In the genomic region with DNA sequence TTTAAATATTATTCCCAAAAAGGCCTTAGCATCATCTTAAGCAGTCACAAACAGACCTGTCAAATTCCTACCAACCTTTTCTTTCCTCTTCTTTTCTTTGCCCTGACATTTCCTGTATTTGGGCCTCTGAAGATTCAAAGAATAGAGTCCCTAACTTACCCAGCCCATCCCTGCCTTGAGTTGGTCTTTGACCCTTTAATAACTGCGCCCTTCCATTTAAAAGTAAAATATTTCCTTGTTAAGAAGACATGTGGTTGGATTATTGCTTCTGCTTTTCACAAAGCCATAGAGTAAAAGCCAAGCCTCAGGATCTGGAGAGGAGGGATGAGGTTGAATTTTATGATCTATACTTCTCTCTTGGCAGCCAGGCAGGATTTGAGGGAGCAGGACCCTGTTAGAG, we compare ENCODE assay signal across 26 cellular contexts. TPM values are rescaled to one million over a fixed set of nuclear protein-coding genes. Genes with fewer than 3 reads are reported as not detected.
DNase-seq lines count a peak whose midpoint lies in the region; ATAC-seq and TF ChIP-seq lines count a peak whose summit lies in the region.
"Had no signal": no experiment of that assay in that cellular context is flagged by ENCODE, and none has a peak within 500 bp of the region (broad histone marks: within the 10 kb centered on the region; RNA-seq: fewer than 3 reads in every experiment).

No MANE protein-coding gene starts in this region.

- no peaks in the 10 kb centered on the region for H3K9me3 Mint-ChIP-seq in activated CD8-positive, alpha-beta memory T cell treated with anti-CD3 and anti-CD28 coated beads, Interleukin-2, amount 10 ng/mL, durations not matched to agents 7 days and 5 days (ENCODE audit: low read depth)
- peaks cover 0 to 2% (median 0%) of the 10 kb centered on the region in 5 experiments for H3K9me3 Mint-ChIP-seq in brain
- no peaks in the 10 kb centered on the region for H3K9me3 Mint-ChIP-seq in activated T-helper 17 cell treated with anti-CD3 and anti-CD28 coated beads, Interleukin-2, amount 50 U/mL, for 72 hours
- H3K9me3 Mint-ChIP-seq: CD8-positive, alpha-beta memory T cell had no signal

- no peak for DNase-seq in activated CD8-positive, alpha-beta memory T cell treated with anti-CD3 and anti-CD28 coated beads, Interleukin-2, amount 10 ng/mL, durations not matched to agents 7 days and 5 days
- DNase-seq in activated CD8-positive, alpha-beta memory T cell treated with anti-CD3 and anti-CD28 coated beads for 24 hours, result no peak
- no peak for DNase-seq in stimulated activated naive CD4-positive, alpha-beta T cell treated with Interleukin-2 at 50 U/mL for 16 hours (lab: John Stamatoyannopoulos, UW)
- DNase-seq: Calu3; CD8-positive, alpha-beta memory T cell; DMS153; GDM1; GM23248; IMR-90; NCI-H1092; NCI-H1436; NCI-H187 treated with DMSO at 0.1 percent for 48 hours; NCI-H226; NCI-H510A treated with DMSO at 0.1 percent for 48 hours; NCI-H748 treated with DMSO at 0.1 percent for 48 hours; PC-9; SIG-M5; SK-N-SH had no signal

- no peaks in the 10 kb centered on the region for H3K27me3 ChIP-seq in mucosa of rectum (ENCODE audit: control insufficient read depth in 2 of 2, insufficient read depth in 2 of 2, low read length in 2 of 2)

- no peak overlapping the region for H3K9ac ChIP-seq in mucosa of rectum (ENCODE audit: low read depth in 1 of 2, low read length in 2 of 2)
- H3K9ac ChIP-seq: GM23248, KMS-11, SK-N-SH had no signal

- peaks cover 18% of the 10 kb centered on the region for H3K27me3 Mint-ChIP-seq in activated CD8-positive, alpha-beta memory T cell treated with anti-CD3 and anti-CD28 coated beads, Interleukin-2, amount 10 ng/mL, durations not matched to agents 7 days and 5 days
- peaks cover 18% of the 10 kb centered on the region for H3K27me3 Mint-ChIP-seq in brain
- H3K27me3 Mint-ChIP-seq in activated T-helper 17 cell treated with anti-CD3 and anti-CD28 coated beads, Interleukin-2, amount 50 U/mL, for 72 hours, result peaks cover 19% of the 10 kb centered on the region

- no peak for ATAC-seq in activated CD8-positive, alpha-beta memory T cell treated with anti-CD3 and anti-CD28 coated beads, Interleukin-2, amount 10 ng/mL, durations not matched to agents 7 days and 5 days
- ATAC-seq in activated T-helper 17 cell treated with anti-CD3 and anti-CD28 coated beads, Interleukin-2, amount 50 U/mL, for 72 hours (replicated peaks), result no peak
- no peak for ATAC-seq in GM18511 (IDR thresholded peaks at IDR 0.05; ENCODE audit: unreplicated experiment)

- H3K36me3 ChIP-seq in mucosa of rectum (ENCODE audit: control insufficient read depth in 2 of 2, insufficient read depth in 2 of 2, low read length in 2 of 2), result no peaks in the 10 kb centered on the region

- H3K4me3 ChIP-seq in mucosa of rectum (ENCODE audit: low read length in 2 of 2), result no peak overlapping the region
- H3K4me3 ChIP-seq: GM23248, PC-9 had no signal

- peak overlapping the region; percentile 30 for H3K27ac Mint-ChIP-seq in activated CD8-positive, alpha-beta memory T cell treated with anti-CD3 and anti-CD28 coated beads, Interleukin-2, amount 10 ng/mL, durations not matched to agents 7 days and 5 days
- peak overlapping the region in 3 of 5 experiments; percentile 36 to 71 (median 51) for H3K27ac Mint-ChIP-seq in brain
- no peak overlapping the region for H3K27ac Mint-ChIP-seq in activated T-helper 17 cell treated with anti-CD3 and anti-CD28 coated beads, Interleukin-2, amount 50 U/mL, for 72 hours

- H3K4me1 ChIP-seq in mucosa of rectum (ENCODE audit: control insufficient read depth in 2 of 2, insufficient read depth in 2 of 2, low read length in 2 of 2), result peaks cover 15 to 18% of the 10 kb centered on the region in 2 donors

- no peaks in the 10 kb centered on the region for H3K4me1 Mint-ChIP-seq in activated CD8-positive, alpha-beta memory T cell treated with anti-CD3 and anti-CD28 coated beads, Interleukin-2, amount 10 ng/mL, durations not matched to agents 7 days and 5 days
- peaks cover 16% of the 10 kb centered on the region for H3K4me1 Mint-ChIP-seq in brain
- no peaks in the 10 kb centered on the region for H3K4me1 Mint-ChIP-seq in activated T-helper 17 cell treated with anti-CD3 and anti-CD28 coated beads, Interleukin-2, amount 50 U/mL, for 72 hours
- H3K4me1 Mint-ChIP-seq: CD8-positive, alpha-beta memory T cell had no signal

- H3K9me3 ChIP-seq in mucosa of rectum (ENCODE audit: control insufficient read depth in 2 of 2, low read length in 2 of 2), result no peaks in the 10 kb centered on the region
- H3K9me3 ChIP-seq: SK-N-SH had no signal

- CTCF ChIA-PET in activated CD8-positive, alpha-beta memory T cell treated with anti-CD3 and anti-CD28 coated beads, Interleukin-2, amount 10 ng/mL, durations not matched to agents 7 days and 5 days (lab: Charles Lee), result no interaction called here

- no peaks in the 10 kb centered on the region for H3K36me3 Mint-ChIP-seq in activated CD8-positive, alpha-beta memory T cell treated with anti-CD3 and anti-CD28 coated beads, Interleukin-2, amount 10 ng/mL, durations not matched to agents 7 days and 5 days
- no peaks in the 10 kb centered on the region for H3K36me3 Mint-ChIP-seq in brain
- H3K36me3 Mint-ChIP-seq in activated T-helper 17 cell treated with anti-CD3 and anti-CD28 coated beads, Interleukin-2, amount 50 U/mL, for 72 hours (ENCODE audit: low read depth), result no peaks in the 10 kb centered on the region

- peak overlapping the region; percentile 46 to 56 for H3K27ac ChIP-seq in mucosa of rectum (ENCODE audit: low read depth in 2 of 2, low read length in 2 of 2)
- H3K27ac ChIP-seq: C4-2B, GM23248, KMS-11, PC-9, RWPE1 had no signal

- no peak for TF ChIP-seq CTCF in brain (conservative IDR thresholded peaks at IDR 0.05)

- H3K4me3 Mint-ChIP-seq in activated CD8-positive, alpha-beta memory T cell treated with anti-CD3 and anti-CD28 coated beads, Interleukin-2, amount 10 ng/mL, durations not matched to agents 7 days and 5 days, result no peak overlapping the region
- no peak overlapping the region for H3K4me3 Mint-ChIP-seq in brain
- H3K4me3 Mint-ChIP-seq in activated T-helper 17 cell treated with anti-CD3 and anti-CD28 coated beads, Interleukin-2, amount 50 U/mL, for 72 hours, result no peak overlapping the region
- H3K4me3 Mint-ChIP-seq: CD8-positive, alpha-beta memory T cell had no signal

RNA-seq across cellular contexts. Expression of a gene that starts 13.2 kb away (rescaled TPM):
- total RNA-seq in activated CD8-positive, alpha-beta memory T cell treated with anti-CD3 and anti-CD28 coated beads, Interleukin-2, amount 10 ng/mL, durations not matched to agents 7 days and 5 days, result under 1 TPM in 1 of 2 experiments, not detected in 1; 0.82 TPM
- polyA plus RNA-seq in brain (ENCODE audit: insufficient read depth, low read depth, low replicate concordance), result not detected
- not detected for total RNA-seq in activated T-helper 17 cell treated with anti-CD3 and anti-CD28 coated beads, Interleukin-2, amount 50 U/mL, for 72 hours
- total RNA-seq: Calu3, GM23248, IMR-90, M059J, PC-9 had no signal
- polyA plus RNA-seq: CD8-positive, alpha-beta memory T cell; GM23248; IMR-90; SK-N-SH had no signal

RNA-seq across cellular contexts. Expression of a gene that starts 29.6 kb away (rescaled TPM):
- not detected for total RNA-seq in activated CD8-positive, alpha-beta memory T cell treated with anti-CD3 and anti-CD28 coated beads, Interleukin-2, amount 10 ng/mL, durations not matched to agents 7 days and 5 days
- not detected for polyA plus RNA-seq in brain (ENCODE audit: insufficient read depth, low read depth, low replicate concordance)
- total RNA-seq in activated T-helper 17 cell treated with anti-CD3 and anti-CD28 coated beads, Interleukin-2, amount 50 U/mL, for 72 hours, result not detected
- total RNA-seq: Calu3; CD8-positive, alpha-beta memory T cell; GM23248; IMR-90; M059J; PC-9 had no signal
- polyA plus RNA-seq: CD8-positive, alpha-beta memory T cell; GM23248; IMR-90; SK-N-SH had no signal

RNA-seq across cellular contexts. Expression of a gene that starts 33.1 kb away (rescaled TPM):
- not detected for total RNA-seq in activated CD8-positive, alpha-beta memory T cell treated with anti-CD3 and anti-CD28 coated beads, Interleukin-2, amount 10 ng/mL, durations not matched to agents 7 days and 5 days
- polyA plus RNA-seq in brain (ENCODE audit: insufficient read depth, low read depth, low replicate concordance), result 0.36 TPM
- total RNA-seq in activated T-helper 17 cell treated with anti-CD3 and anti-CD28 coated beads, Interleukin-2, amount 50 U/mL, for 72 hours, result not detected
- total RNA-seq: Calu3; CD8-positive, alpha-beta memory T cell; GM23248; IMR-90; M059J; PC-9 had no signal
- polyA plus RNA-seq: CD8-positive, alpha-beta memory T cell; GM23248; IMR-90; SK-N-SH had no signal

RNA-seq across cellular contexts. Expression of a gene that starts 44.4 kb away (rescaled TPM):
- not detected for total RNA-seq in activated CD8-positive, alpha-beta memory T cell treated with anti-CD3 and anti-CD28 coated beads, Interleukin-2, amount 10 ng/mL, durations not matched to agents 7 days and 5 days
- 4.4 TPM for polyA plus RNA-seq in brain (ENCODE audit: insufficient read depth, low read depth, low replicate concordance)
- total RNA-seq in activated T-helper 17 cell treated with anti-CD3 and anti-CD28 coated beads, Interleukin-2, amount 50 U/mL, for 72 hours, result not detected
- total RNA-seq: Calu3; CD8-positive, alpha-beta memory T cell; GM23248; IMR-90; M059J; PC-9 had no signal
- polyA plus RNA-seq: CD8-positive, alpha-beta memory T cell; GM23248; IMR-90; SK-N-SH had no signal

RNA-seq across cellular contexts. Expression of a gene that starts 49.7 kb away (rescaled TPM):
- total RNA-seq in activated CD8-positive, alpha-beta memory T cell treated with anti-CD3 and anti-CD28 coated beads, Interleukin-2, amount 10 ng/mL, durations not matched to agents 7 days and 5 days, result not detected
- polyA plus RNA-seq in brain (ENCODE audit: insufficient read depth, low read depth, low replicate concordance), result not detected
- not detected for total RNA-seq in activated T-helper 17 cell treated with anti-CD3 and anti-CD28 coated beads, Interleukin-2, amount 50 U/mL, for 72 hours
- total RNA-seq: Calu3; CD8-positive, alpha-beta memory T cell; GM23248; IMR-90; M059J; PC-9 had no signal
- polyA plus RNA-seq: CD8-positive, alpha-beta memory T cell; GM23248; IMR-90; SK-N-SH had no signal
